In genomic region chr7:12696001-12696400, GRCh38 we compare ENCODE assay signal across 27 cellular contexts. TPM values are rescaled to one million over a fixed set of nuclear protein-coding genes. Genes with fewer than 3 reads are reported as not detected.
A peak's percentile ranks its signal among the peaks of the same experiment; 100 is the strongest.
DNase-seq lines count a peak whose midpoint lies in the region; ATAC-seq, FAIRE-seq and TF ChIP-seq lines count a peak whose summit lies in the region.
"Had no signal": no experiment of that assay in that cellular context is flagged by ENCODE, and none has a peak within 500 bp of the region (broad histone marks: within the 10 kb centered on the region; RNA-seq: fewer than 3 reads in every experiment).

No MANE protein-coding gene starts in this region.

- peak overlapping the region; percentile 59 for H3K27ac ChIP-seq in RWPE1
- H3K27ac ChIP-seq in endothelial cell of umbilical vein (ENCODE audit: insufficient read depth, low read depth, low read length): no peak overlapping the region
- H3K27ac ChIP-seq in pancreas: no peak overlapping the region
- H3K27ac ChIP-seq: colonic mucosa, KMS-11 had no signal

- no peak for TF ChIP-seq POLR2A in endothelial cell of umbilical vein (IDR thresholded peaks at IDR 0.05; ENCODE audit: low read depth, low read length)

- no peak overlapping the region for H3K9ac ChIP-seq in endothelial cell of umbilical vein (replicated peaks; ENCODE audit: extremely low read depth, insufficient read depth, low read length)
- H3K9ac ChIP-seq: KMS-11 had no signal

- 87 to 96% methylated on average over 1 of the region's 1 CpG for WGBS in pancreas, 2 donors

- H3K4me1 ChIP-seq in endothelial cell of umbilical vein (ENCODE audit: control insufficient read depth, extremely low read depth, insufficient read depth, low read length) (peaks cover 2% of the 10 kb centered on the region), pancreas (peaks cover 0 to 6% (median 0%) of the 10 kb centered on the region in 3 donors)
- H3K4me1 ChIP-seq: colonic mucosa had no signal

- FAIRE-seq in endothelial cell of umbilical vein (lab: Jason Lieb, UNC) (no peak), pancreas (lab: Jason Lieb, UNC) (no peak)
- FAIRE-seq: G401.6, GM19239 had no signal

- no peaks in the 10 kb centered on the region for H3K9me1 ChIP-seq in endothelial cell of umbilical vein (replicated peaks; ENCODE audit: control insufficient read depth, extremely low read depth, insufficient read depth, low read length)

- H3K4me3 ChIP-seq in endothelial cell of umbilical vein (replicated peaks in 1 of 3; ENCODE audit: insufficient read depth in 1 of 3, low read depth in 1 of 3, low read length in 3 of 3): no peak overlapping the region
- H3K4me3 ChIP-seq in pancreas: no peak overlapping the region
- H3K4me3 ChIP-seq: colonic mucosa, skin epidermis had no signal

- no peaks in the 10 kb centered on the region for H3K9me3 ChIP-seq in endothelial cell of umbilical vein (replicated peaks; ENCODE audit: control insufficient read depth, insufficient read depth, low read length)
- H3K9me3 ChIP-seq in pancreas: no peaks in the 10 kb centered on the region
- H3K9me3 ChIP-seq: colonic mucosa had no signal

- TF ChIP-seq CTCF in RWPE1 (conservative IDR thresholded peaks at IDR 0.05; ENCODE audit: low read depth) (no peak), endothelial cell of umbilical vein (IDR thresholded peaks at IDR 0.05; ENCODE audit: extremely low read depth in 1 of 2, insufficient read depth in 1 of 2, low read depth in 1 of 2, low read length in 2 of 2) (no peak), pancreas (IDR thresholded peaks at IDR 0.05) (no peak)

- dilution Hi-C loops in endothelial cell of umbilical vein (cut with MboI; ENCODE audit: extremely low pct_ligation_motif_present, low sequenced_read_pairs): no loop called here

- no peak overlapping the region for H2AFZ ChIP-seq in endothelial cell of umbilical vein (ENCODE audit: low read depth, low read length)

- H3K27me3 ChIP-seq in endothelial cell of umbilical vein (ENCODE audit: control insufficient read depth in 2 of 2, insufficient read depth in 2 of 2, low read length in 2 of 2) (no peaks in the 10 kb centered on the region), pancreas (no peaks in the 10 kb centered on the region)
- H3K27me3 ChIP-seq: colonic mucosa had no signal

- intact Hi-C loops in endothelial cell of umbilical vein (cut with micrococcal nuclease): no loop called here
- intact Hi-C loops in pancreas (cut with DNase I): no loop called here

- peaks cover 2% of the 10 kb centered on the region for H4K20me1 ChIP-seq in endothelial cell of umbilical vein (replicated peaks; ENCODE audit: control insufficient read depth, extremely low read depth, insufficient read depth, low read length)

- H3K36me3 ChIP-seq in endothelial cell of umbilical vein (ENCODE audit: control insufficient read depth in 2 of 2, extremely low read depth in 1 of 2, insufficient read depth in 2 of 2, low read length in 2 of 2) (no peaks in the 10 kb centered on the region), pancreas (no peaks in the 10 kb centered on the region)
- H3K36me3 ChIP-seq: colonic mucosa had no signal

- POLR2A ChIA-PET in RWPE1 (lab: Yijun Ruan, JAX; ENCODE audit: low non-redundant PET) (no interaction called here), endothelial cell of umbilical vein (lab: Charles Lee) (no interaction called here)

- DNase-seq in DMS53 (lab: John Stamatoyannopoulos, UW) (peak; percentile 72), RWPE1 (ENCODE audit: low spot score) (peak; percentile 34), endothelial cell of umbilical vein (ENCODE audit: low read depth, low spot score) (peak; percentile 44), pancreas (no peak), KBM-7 (no peak)
- DNase-seq in stimulated activated CD4-positive, alpha-beta T cell treated with anti-CD3 and anti-CD28 coated beads, Interleukin-4, amount 100 ng/mL, for 1 hour: no peak
- DNase-seq: ACHN; activated CD4-positive, alpha-beta memory T cell treated with anti-CD3 and anti-CD28 coated beads, Interleukin-2, amount 10 ng/mL, durations not matched to agents 7 days and 5 days; activated CD4-positive, alpha-beta T cell treated with anti-CD3 and anti-CD28 coated beads for 1 hour; amygdala; colonic mucosa; effector memory CD8-positive, alpha-beta T cell; HCEC 1CT; hypothalamus; naive thymus-derived CD4-positive, alpha-beta T cell; NCI-H1436; NCI-H2081 treated with DMSO at 0.1 percent for 48 hours; NCI-H510A; stimulated activated CD4-positive, alpha-beta T cell treated with anti-CD3 and anti-CD28 coated beads, Interleukin-1b, Interleukin-23, amount 100 ng/mL, for 48 hours; T-helper 1 cell had no signal

- peaks cover 12% of the 10 kb centered on the region for H3K79me2 ChIP-seq in endothelial cell of umbilical vein (ENCODE audit: control insufficient read depth, insufficient read depth, low read length)

- in situ Hi-C loops in KBM-7 (cut with MboI; ENCODE audit: low pct_unique_long_range_greater_than_20kb, low sequenced_read_pairs): loop anchor here (25.0 kb wide), 1 partner anchor 416 kb away; no protein-coding TSS in a partner anchor

- CTCF ChIA-PET in RWPE1 (lab: Yijun Ruan, JAX) (interaction anchor here (0.6 kb wide), 3 partner anchors 9 to 217 kb away, joined by 3 read pairs; no protein-coding TSS in a partner anchor), endothelial cell of umbilical vein (lab: Charles Lee) (interaction anchor here (0.8 to 2.9 kb wide), 8 partner anchors 9 to 88 kb away, joined by 3 to 20 read pairs (median 4); partner anchors contain the start of gene ARL4A)

- no peak overlapping the region for H3K4me2 ChIP-seq in endothelial cell of umbilical vein (ENCODE audit: insufficient read depth, low read length)
- H3K4me2 ChIP-seq: KMS-11 had no signal

- BruUV-seq in endothelial cell of umbilical vein (replicated peaks; lab: Mats Ljungman, UMichigan): no TSS peak

- peak; percentile 60 to 88 (median 73) for ATAC-seq in pancreas
- ATAC-seq in GM21717 (IDR thresholded peaks at IDR 0.05; ENCODE audit: unreplicated experiment): no peak
- no peak for ATAC-seq in HG03108 (IDR thresholded peaks at IDR 0.05; ENCODE audit: unreplicated experiment)
- ATAC-seq: activated T-helper 17 cell treated with anti-CD3 and anti-CD28 coated beads, Interleukin-2, amount 50 U/mL, for 72 hours; effector memory CD8-positive, alpha-beta T cell; naive thymus-derived CD4-positive, alpha-beta T cell had no signal

TF ChIP-seq in endothelial cell of umbilical vein, 7 proteins besides CTCF, POLR2A, EP300 and RAD21:
- TF ChIP-seq FOS (IDR thresholded peaks at IDR 0.05; ENCODE audit: borderline replicate concordance, insufficient read depth, low read length) (no peak), MYC (IDR thresholded peaks at IDR 0.05; ENCODE audit: low read depth, low read length) (no peak), MAX (IDR thresholded peaks at IDR 0.05; ENCODE audit: insufficient read depth, insufficient read length) (no peak), JUN (IDR thresholded peaks at IDR 0.05; ENCODE audit: borderline replicate concordance, insufficient read depth, insufficient read length, low read depth) (no peak), GATA2 (IDR thresholded peaks at IDR 0.05; ENCODE audit: insufficient read depth, insufficient read length, low read depth, low read length) (no peak), POLR2AphosphoS5 (IDR thresholded peaks at IDR 0.05; ENCODE audit: insufficient read depth, low read depth, low read length) (no peak), EZH2 (IDR thresholded peaks at IDR 0.05; ENCODE audit: borderline replicate concordance, low read depth, low read length, severe bottlenecking) (no peak)

RNA-seq across cellular contexts. Expression of gene ARL4A, which starts 8.6 kb away (rescaled TPM):
- total RNA-seq in endothelial cell of umbilical vein (30.7 and 34.1 TPM in 2 replicates), pancreas (1 to 10 TPM; 1.9 to 7.3 (median 4.2) TPM)
- polyA plus RNA-seq in endothelial cell of umbilical vein (28.0 and 43.2 TPM in 2 replicates), pancreas (1 to 10 TPM; 3.6 to 8.6 TPM)
- 47.0 and 47.2 TPM in 2 replicates for polyA plus RNA-seq in endothelial cell of umbilical vein (2011; cell fraction: cytosol; rRNA removed)
- polyA plus RNA-seq in endothelial cell of umbilical vein (2011; cell fraction: nucleus; rRNA removed): 36.1 and 43.2 TPM in 2 replicates
- polyA plus RNA-seq in endothelial cell of umbilical vein (2012): 78.0 and 102 TPM in 2 replicates
- polyA minus RNA-seq in endothelial cell of umbilical vein: 43.3 and 45.7 TPM in 2 replicates
- polyA minus RNA-seq in endothelial cell of umbilical vein (2011; cell fraction: cytosol; rRNA and poly(A)+ RNA removed): 16.2 TPM
- 58.6 and 65.7 TPM in 2 replicates for polyA minus RNA-seq in endothelial cell of umbilical vein (2011; cell fraction: nucleus; rRNA and poly(A)+ RNA removed)

Comparison
In these comparisons a context has a peak if more than half of its experiments do, and no peak if none do; other contexts are left out.
1. DNase-seq: peak in DMS53 (single experiment), RWPE1 (single experiment) and endothelial cell of umbilical vein (single experiment); none in pancreas (0 of 6), stimulated activated CD4-positive, alpha-beta T cell treated with anti-CD3 and anti-CD28 coated beads, Interleukin-4, amount 100 ng/mL, for 1 hour (single experiment) and KBM-7 (single experiment).
2. ATAC-seq: peak in pancreas (4 of 4); none in GM21717 (single experiment) and HG03108 (single experiment).